1 cellular context compared by ENCODE assay signal in genomic region chr17:47530557-47531227, GRCh38.
TF ChIP-seq lines count a peak whose summit lies in the region.

TSS of gene NPEPPS (plus strand) at chr17:47531108. CDS start at chr17:47531301, 193 bp downstream.

TF ChIP-seq in HepG2, 621 proteins besides CTCF, POLR2A, EP300 and RAD21 (continued from another document):
- TF ChIP-seq GMEB2 (CRISPR knock-in tag; IDR thresholded peaks at IDR 0.05; ENCODE audit: low read depth) = peak; percentile 59; the same call in 1 of the 2 replicates
- TF ChIP-seq NFKB2 (CRISPR knock-in tag; IDR thresholded peaks at IDR 0.05; ENCODE audit: borderline replicate concordance) = peak; percentile 47; the same call in 1 of the 2 replicates
- TF ChIP-seq, protein P1, sequence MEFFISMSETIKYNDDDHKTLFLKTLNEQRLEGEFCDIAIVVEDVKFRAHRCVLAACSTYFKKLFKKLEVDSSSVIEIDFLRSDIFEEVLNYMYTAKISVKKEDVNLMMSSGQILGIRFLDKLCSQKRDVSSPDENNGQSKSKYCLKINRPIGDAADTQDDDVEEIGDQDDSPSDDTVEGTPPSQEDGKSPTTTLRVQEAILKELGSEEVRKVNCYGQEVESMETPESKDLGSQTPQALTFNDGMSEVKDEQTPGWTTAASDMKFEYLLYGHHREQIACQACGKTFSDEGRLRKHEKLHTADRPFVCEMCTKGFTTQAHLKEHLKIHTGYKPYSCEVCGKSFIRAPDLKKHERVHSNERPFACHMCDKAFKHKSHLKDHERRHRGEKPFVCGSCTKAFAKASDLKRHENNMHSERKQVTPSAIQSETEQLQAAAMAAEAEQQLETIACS (CRISPR knock-in tag; IDR thresholded peaks at IDR 0.05) = peak; percentile 90
- peak; percentile 32; the same call in 1 of the 2 replicates for TF ChIP-seq SPEN (CRISPR knock-in tag; IDR thresholded peaks at IDR 0.05; ENCODE audit: low read depth)
- TF ChIP-seq ELF3 (CRISPR knock-in tag; IDR thresholded peaks at IDR 0.05) = peak; percentile 36; the same call in 1 of the 2 replicates
- 0 out of 2 replicates have a peak, but pooled peaks have one; percentile 66 for TF ChIP-seq ZNF580 (CRISPR knock-in tag; IDR thresholded peaks at IDR 0.05; ENCODE audit: borderline replicate concordance, low read depth)
- TF ChIP-seq SALL1 (CRISPR knock-in tag; IDR thresholded peaks at IDR 0.05) = peak; percentile 32; the same call in 1 of the 2 replicates
- TF ChIP-seq ERF (CRISPR knock-in tag; IDR thresholded peaks at IDR 0.05) = peak; percentile 68
- TF ChIP-seq ZNF292 (CRISPR knock-in tag; IDR thresholded peaks at IDR 0.05; ENCODE audit: borderline replicate concordance, low read depth) = 0 out of 2 replicates have a peak, but pooled peaks have one; percentile 24
- peak; percentile 59; the same call in 1 of the 2 replicates for TF ChIP-seq ZFY (CRISPR knock-in tag; IDR thresholded peaks at IDR 0.05)
- 0 out of 4 replicates have a peak, but pooled peaks of 1 of the 2 experiments have one; percentile 29 for TF ChIP-seq KLF16 (CRISPR knock-in tag; IDR thresholded peaks at IDR 0.05)
- TF ChIP-seq HOXA3 (CRISPR knock-in tag; IDR thresholded peaks at IDR 0.05) = 0 out of 2 replicates have a peak, but pooled peaks have one; percentile 25
- TF ChIP-seq CHD2 (IDR thresholded peaks at IDR 0.05; ENCODE audit: low read depth, low read length) = 0 out of 2 replicates have a peak, but pooled peaks have one; percentile 39
- peak; percentile 54 for TF ChIP-seq ZBTB38 (CRISPR knock-in tag; IDR thresholded peaks at IDR 0.05)
- TF ChIP-seq SAP130 (CRISPR knock-in tag; IDR thresholded peaks at IDR 0.05; ENCODE audit: low read depth) = peak; percentile 47
- TF ChIP-seq KDM2A (CRISPR knock-in tag; IDR thresholded peaks at IDR 0.05; ENCODE audit: borderline replicate concordance, low read depth) = peak; percentile 24; the same call in 1 of the 2 replicates
- TF ChIP-seq, protein P2, sequence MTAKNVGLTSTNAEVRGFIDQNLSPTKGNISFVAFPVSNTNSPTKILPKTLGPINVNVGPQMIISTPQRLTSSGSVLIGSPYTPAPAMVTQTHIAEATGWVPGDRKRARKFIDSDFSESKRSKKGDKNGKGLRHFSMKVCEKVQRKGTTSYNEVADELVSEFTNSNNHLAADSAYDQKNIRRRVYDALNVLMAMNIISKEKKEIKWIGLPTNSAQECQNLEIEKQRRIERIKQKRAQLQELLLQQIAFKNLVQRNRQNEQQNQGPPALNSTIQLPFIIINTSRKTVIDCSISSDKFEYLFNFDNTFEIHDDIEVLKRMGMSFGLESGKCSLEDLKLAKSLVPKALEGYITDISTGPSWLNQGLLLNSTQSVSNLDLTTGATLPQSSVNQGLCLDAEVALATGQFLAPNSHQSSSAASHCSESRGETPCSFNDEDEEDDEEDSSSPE (CRISPR knock-in tag; IDR thresholded peaks at IDR 0.05) = peak; percentile 48; the same call in 1 of the 2 replicates
- peak; percentile 30 for TF ChIP-seq ZFX (CRISPR knock-in tag; IDR thresholded peaks at IDR 0.05; ENCODE audit: low read depth)
- TF ChIP-seq, protein P3, sequence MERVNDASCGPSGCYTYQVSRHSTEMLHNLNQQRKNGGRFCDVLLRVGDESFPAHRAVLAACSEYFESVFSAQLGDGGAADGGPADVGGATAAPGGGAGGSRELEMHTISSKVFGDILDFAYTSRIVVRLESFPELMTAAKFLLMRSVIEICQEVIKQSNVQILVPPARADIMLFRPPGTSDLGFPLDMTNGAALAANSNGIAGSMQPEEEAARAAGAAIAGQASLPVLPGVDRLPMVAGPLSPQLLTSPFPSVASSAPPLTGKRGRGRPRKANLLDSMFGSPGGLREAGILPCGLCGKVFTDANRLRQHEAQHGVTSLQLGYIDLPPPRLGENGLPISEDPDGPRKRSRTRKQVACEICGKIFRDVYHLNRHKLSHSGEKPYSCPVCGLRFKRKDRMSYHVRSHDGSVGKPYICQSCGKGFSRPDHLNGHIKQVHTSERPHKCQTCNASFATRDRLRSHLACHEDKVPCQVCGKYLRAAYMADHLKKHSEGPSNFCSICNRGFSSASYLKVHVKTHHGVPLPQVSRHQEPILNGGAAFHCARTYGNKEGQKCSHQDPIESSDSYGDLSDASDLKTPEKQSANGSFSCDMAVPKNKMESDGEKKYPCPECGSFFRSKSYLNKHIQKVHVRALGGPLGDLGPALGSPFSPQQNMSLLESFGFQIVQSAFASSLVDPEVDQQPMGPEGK (CRISPR knock-in tag; IDR thresholded peaks at IDR 0.05) = peak; percentile 25; the same call in 1 of the 2 replicates
- TF ChIP-seq ZNF543 (CRISPR knock-in tag; IDR thresholded peaks at IDR 0.05) = peak; percentile 74; the same call in 1 of the 2 replicates
- TF ChIP-seq ZNF746 (CRISPR knock-in tag; IDR thresholded peaks at IDR 0.05) = peak; percentile 56; the same call in 1 of the 2 replicates
- TF ChIP-seq ZNF574 (CRISPR knock-in tag; IDR thresholded peaks at IDR 0.05) = peak; percentile 34; the same call in 1 of the 2 replicates
- TF ChIP-seq ZSCAN25 (CRISPR knock-in tag; IDR thresholded peaks at IDR 0.05) = peak; percentile 54; the same call in 1 of the 2 replicates
- TF ChIP-seq POLR2G (IDR thresholded peaks at IDR 0.05; ENCODE audit: low read depth, low read length) = peak; percentile 51; the same call in 1 of the 2 replicates
- TF ChIP-seq TFDP1 (CRISPR knock-in tag; IDR thresholded peaks at IDR 0.05; ENCODE audit: borderline replicate concordance) = peak; percentile 61; the same call in 1 of the 2 replicates
- peak; percentile 66 for TF ChIP-seq GMEB1 (CRISPR knock-in tag; IDR thresholded peaks at IDR 0.05; ENCODE audit: borderline replicate concordance)
- TF ChIP-seq DMAP1 (CRISPR knock-in tag; IDR thresholded peaks at IDR 0.05) = peak; percentile 56; the same call in 1 of the 2 replicates
- TF ChIP-seq SP5 (CRISPR knock-in tag; IDR thresholded peaks at IDR 0.05; ENCODE audit: borderline replicate concordance, low read depth) = peak; percentile 65
- 0 out of 2 replicates have a peak, but pooled peaks have one; percentile 15 for TF ChIP-seq ZGPAT (CRISPR knock-in tag; IDR thresholded peaks at IDR 0.05)
- TF ChIP-seq, protein P4, sequence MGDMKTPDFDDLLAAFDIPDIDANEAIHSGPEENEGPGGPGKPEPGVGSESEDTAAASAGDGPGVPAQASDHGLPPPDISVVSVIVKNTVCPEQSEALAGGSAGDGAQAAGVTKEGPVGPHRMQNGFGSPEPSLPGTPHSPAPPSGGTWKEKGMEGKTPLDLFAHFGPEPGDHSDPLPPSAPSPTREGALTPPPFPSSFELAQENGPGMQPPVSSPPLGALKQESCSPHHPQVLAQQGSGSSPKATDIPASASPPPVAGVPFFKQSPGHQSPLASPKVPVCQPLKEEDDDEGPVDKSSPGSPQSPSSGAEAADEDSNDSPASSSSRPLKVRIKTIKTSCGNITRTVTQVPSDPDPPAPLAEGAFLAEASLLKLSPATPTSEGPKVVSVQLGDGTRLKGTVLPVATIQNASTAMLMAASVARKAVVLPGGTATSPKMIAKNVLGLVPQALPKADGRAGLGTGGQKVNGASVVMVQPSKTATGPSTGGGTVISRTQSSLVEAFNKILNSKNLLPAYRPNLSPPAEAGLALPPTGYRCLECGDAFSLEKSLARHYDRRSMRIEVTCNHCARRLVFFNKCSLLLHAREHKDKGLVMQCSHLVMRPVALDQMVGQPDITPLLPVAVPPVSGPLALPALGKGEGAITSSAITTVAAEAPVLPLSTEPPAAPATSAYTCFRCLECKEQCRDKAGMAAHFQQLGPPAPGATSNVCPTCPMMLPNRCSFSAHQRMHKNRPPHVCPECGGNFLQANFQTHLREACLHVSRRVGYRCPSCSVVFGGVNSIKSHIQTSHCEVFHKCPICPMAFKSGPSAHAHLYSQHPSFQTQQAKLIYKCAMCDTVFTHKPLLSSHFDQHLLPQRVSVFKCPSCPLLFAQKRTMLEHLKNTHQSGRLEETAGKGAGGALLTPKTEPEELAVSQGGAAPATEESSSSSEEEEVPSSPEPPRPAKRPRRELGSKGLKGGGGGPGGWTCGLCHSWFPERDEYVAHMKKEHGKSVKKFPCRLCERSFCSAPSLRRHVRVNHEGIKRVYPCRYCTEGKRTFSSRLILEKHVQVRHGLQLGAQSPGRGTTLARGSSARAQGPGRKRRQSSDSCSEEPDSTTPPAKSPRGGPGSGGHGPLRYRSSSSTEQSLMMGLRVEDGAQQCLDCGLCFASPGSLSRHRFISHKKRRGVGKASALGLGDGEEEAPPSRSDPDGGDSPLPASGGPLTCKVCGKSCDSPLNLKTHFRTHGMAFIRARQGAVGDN (CRISPR knock-in tag; IDR thresholded peaks at IDR 0.05) = peak; percentile 61
- peak; percentile 43; the same call in 1 of the 2 replicates for TF ChIP-seq MAZ (IDR thresholded peaks at IDR 0.05; ENCODE audit: borderline replicate concordance, low read depth, low read length)
- 0 out of 2 replicates have a peak, but pooled peaks have one; percentile 29 for TF ChIP-seq MAZ (CRISPR knock-in tag; IDR thresholded peaks at IDR 0.05; ENCODE audit: low read depth)
- peak; percentile 41 for TF ChIP-seq ZNF883 (CRISPR knock-in tag; IDR thresholded peaks at IDR 0.05; ENCODE audit: not compliant biosample characterization)
- TF ChIP-seq, protein P5, sequence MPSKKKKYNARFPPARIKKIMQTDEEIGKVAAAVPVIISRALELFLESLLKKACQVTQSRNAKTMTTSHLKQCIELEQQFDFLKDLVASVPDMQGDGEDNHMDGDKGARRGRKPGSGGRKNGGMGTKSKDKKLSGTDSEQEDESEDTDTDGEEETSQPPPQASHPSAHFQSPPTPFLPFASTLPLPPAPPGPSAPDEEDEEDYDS (CRISPR knock-in tag; IDR thresholded peaks at IDR 0.05) = 0 out of 2 replicates have a peak, but pooled peaks have one; percentile 21
- TF ChIP-seq MEIS2 (CRISPR knock-in tag; IDR thresholded peaks at IDR 0.05) = 0 out of 2 replicates have a peak, but pooled peaks have one; percentile 17
